8 cellular contexts compared by ENCODE assay signal in genomic region chr9:111621895-111622480, GRCh38. TPM values are rescaled to one million over a fixed set of nuclear protein-coding genes. Genes with fewer than 3 reads are reported as not detected.
A peak's percentile ranks its signal among the peaks of the same experiment; 100 is the strongest.
DNase-seq lines count a peak whose midpoint lies in the region; ATAC-seq lines count a peak whose summit lies in the region.

No MANE protein-coding gene starts in this region.

- no peaks in the 10 kb centered on the region for H3K4me1 Mint-ChIP-seq in activated CD4-positive, alpha-beta T cell treated with anti-CD3 and anti-CD28 coated beads, Interleukin-2, amount 10 ng/mL, durations not matched to agents 24 days and 14 days
- no peaks in the 10 kb centered on the region for H3K4me1 Mint-ChIP-seq in activated CD8-positive, alpha-beta T cell treated with anti-CD3 and anti-CD28 coated beads, Interleukin-2, amount 10 ng/mL, durations not matched to agents 7 days and 5 days (ENCODE audit: low read depth)

- no peak overlapping the region for H3K27ac Mint-ChIP-seq in activated CD4-positive, alpha-beta T cell treated with anti-CD3 and anti-CD28 coated beads, Interleukin-2, amount 10 ng/mL, durations not matched to agents 24 days and 14 days
- H3K27ac Mint-ChIP-seq in activated CD8-positive, alpha-beta T cell treated with anti-CD3 and anti-CD28 coated beads, Interleukin-2, amount 10 ng/mL, durations not matched to agents 7 days and 5 days: no peak overlapping the region

- CTCF ChIA-PET in activated CD8-positive, alpha-beta T cell treated with anti-CD3 and anti-CD28 coated beads, Interleukin-2, amount 10 ng/mL, durations not matched to agents 7 days and 5 days (lab: Charles Lee): interaction anchor here (0.6 to 3.9 kb wide), 12 partner anchors 9 to 744 kb away, joined by 3 to 28 read pairs (median 4); partner anchors contain the start of genes DNAJC25 and PTGR1

- H3K36me3 Mint-ChIP-seq in activated CD4-positive, alpha-beta T cell treated with anti-CD3 and anti-CD28 coated beads, Interleukin-2, amount 10 ng/mL, durations not matched to agents 24 days and 14 days (ENCODE audit: low read depth): no peaks in the 10 kb centered on the region
- H3K36me3 Mint-ChIP-seq in activated CD8-positive, alpha-beta T cell treated with anti-CD3 and anti-CD28 coated beads, Interleukin-2, amount 10 ng/mL, durations not matched to agents 7 days and 5 days (ENCODE audit: low read depth): no peaks in the 10 kb centered on the region

- ATAC-seq in activated CD8-positive, alpha-beta T cell treated with anti-CD3 and anti-CD28 coated beads, Interleukin-2, amount 10 ng/mL, durations not matched to agents 7 days and 5 days: peak; percentile 71
- ATAC-seq in left cardiac atrium: peak; percentile 65 to 85
- ATAC-seq in GM18861 (IDR thresholded peaks at IDR 0.05; ENCODE audit: unreplicated experiment): no peak

- no peaks in the 10 kb centered on the region for H3K9me3 Mint-ChIP-seq in activated CD4-positive, alpha-beta T cell treated with anti-CD3 and anti-CD28 coated beads, Interleukin-2, amount 10 ng/mL, durations not matched to agents 24 days and 14 days
- no peaks in the 10 kb centered on the region for H3K9me3 Mint-ChIP-seq in activated CD8-positive, alpha-beta T cell treated with anti-CD3 and anti-CD28 coated beads, Interleukin-2, amount 10 ng/mL, durations not matched to agents 7 days and 5 days (ENCODE audit: insufficient read depth)

- POLR2A ChIA-PET in activated CD8-positive, alpha-beta T cell treated with anti-CD3 and anti-CD28 coated beads, Interleukin-2, amount 10 ng/mL, durations not matched to agents 7 days and 5 days (lab: Charles Lee): interaction anchor here (1.0 kb wide), 1 partner anchor 40 kb away, joined by 3 read pairs; no protein-coding TSS in a partner anchor

- H3K27me3 Mint-ChIP-seq in activated CD4-positive, alpha-beta T cell treated with anti-CD3 and anti-CD28 coated beads, Interleukin-2, amount 10 ng/mL, durations not matched to agents 24 days and 14 days: peaks cover 12% of the 10 kb centered on the region
- H3K27me3 Mint-ChIP-seq in activated CD8-positive, alpha-beta T cell treated with anti-CD3 and anti-CD28 coated beads, Interleukin-2, amount 10 ng/mL, durations not matched to agents 7 days and 5 days (ENCODE audit: low read depth): peaks cover 10% of the 10 kb centered on the region

- intact Hi-C loops in activated CD4-positive, alpha-beta T cell treated with anti-CD3 and anti-CD28 coated beads, Interleukin-2, amount 10 ng/mL, durations not matched to agents 24 days and 14 days (cut with micrococcal nuclease): no loop called here
- intact Hi-C loops in left cardiac atrium (cut with DNase I): loop anchor here in 1 of 2 donors (1.0 kb wide), 1 partner anchor 23 kb away; the partner anchor contains the start of gene PTGR1

- no peak overlapping the region for H3K4me3 Mint-ChIP-seq in activated CD4-positive, alpha-beta T cell treated with anti-CD3 and anti-CD28 coated beads, Interleukin-2, amount 10 ng/mL, durations not matched to agents 24 days and 14 days
- H3K4me3 Mint-ChIP-seq in activated CD8-positive, alpha-beta T cell treated with anti-CD3 and anti-CD28 coated beads, Interleukin-2, amount 10 ng/mL, durations not matched to agents 7 days and 5 days: no peak overlapping the region

- DNase-seq in activated CD4-positive, alpha-beta T cell treated with anti-CD3 and anti-CD28 coated beads, Interleukin-2, amount 10 ng/mL, durations not matched to agents 24 days and 14 days: peak; percentile 71
- DNase-seq in activated CD4-positive, alpha-beta T cell treated with anti-CD3 and anti-CD28 coated beads, Interleukin-2, amount 50 U/mL, for 1 hour: no peak
- peak; percentile 76 for DNase-seq in HuH-7 (ENCODE audit: low spot score)
- DNase-seq in activated CD8-positive, alpha-beta T cell treated with anti-CD3 and anti-CD28 coated beads, Interleukin-2, amount 10 ng/mL, durations not matched to agents 7 days and 5 days: peak; percentile 50
- DNase-seq in left cardiac atrium: no peak
- peak; percentile 58 for DNase-seq in stimulated activated CD4-positive, alpha-beta T cell treated with anti-CD3 and anti-CD28 coated beads, Interleukin-15, amount 100 ng/mL, for 24 hours
- no peak for DNase-seq in central memory CD4-positive, alpha-beta T cell

RNA-seq across cellular contexts. Expression of gene DNAJC25, which starts 9.1 kb away (rescaled TPM):
- 7.1 and 7.5 TPM in 2 replicates for total RNA-seq in activated CD4-positive, alpha-beta T cell treated with anti-CD3 and anti-CD28 coated beads, Interleukin-2, amount 10 ng/mL, durations not matched to agents 24 days and 14 days
- 1 to 10 TPM; 3.9 to 4.2 TPM for total RNA-seq in activated CD8-positive, alpha-beta T cell treated with anti-CD3 and anti-CD28 coated beads, Interleukin-2, amount 10 ng/mL, durations not matched to agents 7 days and 5 days
- total RNA-seq in left cardiac atrium: 1 to 10 TPM; 6.3 to 8.4 TPM

RNA-seq across cellular contexts. Expression of gene PTGR1, which starts 22.5 kb away (rescaled TPM):
- 1.7 and 2.0 TPM in 2 replicates for total RNA-seq in activated CD4-positive, alpha-beta T cell treated with anti-CD3 and anti-CD28 coated beads, Interleukin-2, amount 10 ng/mL, durations not matched to agents 24 days and 14 days
- total RNA-seq in activated CD8-positive, alpha-beta T cell treated with anti-CD3 and anti-CD28 coated beads, Interleukin-2, amount 10 ng/mL, durations not matched to agents 7 days and 5 days: not detected
- total RNA-seq in left cardiac atrium: 10 to 100 TPM; 37.5 to 46.3 TPM

RNA-seq across cellular contexts. Expression of gene GNG10, which starts 39.4 kb away (rescaled TPM):
- 30.9 and 31.7 TPM in 2 replicates for total RNA-seq in activated CD4-positive, alpha-beta T cell treated with anti-CD3 and anti-CD28 coated beads, Interleukin-2, amount 10 ng/mL, durations not matched to agents 24 days and 14 days
- 10 to 100 TPM; 21.4 TPM for total RNA-seq in activated CD8-positive, alpha-beta T cell treated with anti-CD3 and anti-CD28 coated beads, Interleukin-2, amount 10 ng/mL, durations not matched to agents 7 days and 5 days
- 10 to 100 TPM; 29.8 to 34.7 TPM for total RNA-seq in left cardiac atrium

Comparison
In these comparisons a context has a peak if more than half of its experiments do, and no peak if none do; other contexts are left out.
1. DNase-seq: peak in activated CD4-positive, alpha-beta T cell treated with anti-CD3 and anti-CD28 coated beads, Interleukin-2, amount 10 ng/mL, durations not matched to agents 24 days and 14 days (single experiment), HuH-7 (single experiment), activated CD8-positive, alpha-beta T cell treated with anti-CD3 and anti-CD28 coated beads, Interleukin-2, amount 10 ng/mL, durations not matched to agents 7 days and 5 days (single experiment) and stimulated activated CD4-positive, alpha-beta T cell treated with anti-CD3 and anti-CD28 coated beads, Interleukin-15, amount 100 ng/mL, for 24 hours (single experiment); none in activated CD4-positive, alpha-beta T cell treated with anti-CD3 and anti-CD28 coated beads, Interleukin-2, amount 50 U/mL, for 1 hour (single experiment), left cardiac atrium (single experiment) and central memory CD4-positive, alpha-beta T cell (single experiment).
2. RNA of gene PTGR1, which starts 22.5 kb away (total RNA-seq): 37.5 to 46.3 TPM in left cardiac atrium; 1.7 to 2.0 TPM in activated CD4-positive, alpha-beta T cell treated with anti-CD3 and anti-CD28 coated beads, Interleukin-2, amount 10 ng/mL, durations not matched to agents 24 days and 14 days and not detected in activated CD8-positive, alpha-beta T cell treated with anti-CD3 and anti-CD28 coated beads, Interleukin-2, amount 10 ng/mL, durations not matched to agents 7 days and 5 days; every median in the first group is over 10 times any median in the second.